In the genomic region with DNA sequence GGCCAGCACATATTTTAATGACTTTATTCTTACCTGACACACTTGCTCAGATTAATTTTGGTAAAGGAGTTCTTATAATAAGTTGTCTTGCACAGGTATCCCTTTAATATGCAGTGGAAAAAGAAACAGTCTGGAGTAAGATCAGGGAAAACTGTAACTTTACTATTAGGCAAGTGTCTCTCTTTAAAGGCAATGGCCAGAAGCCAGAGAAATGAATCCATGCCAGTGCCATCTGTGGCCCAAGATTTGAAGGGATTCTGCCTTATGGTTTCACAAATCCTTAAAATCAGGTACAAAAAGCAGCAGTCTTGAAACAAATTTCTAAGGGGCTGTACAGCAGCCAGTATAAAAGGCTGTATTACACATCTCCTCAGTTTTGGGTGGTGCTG, we compare ENCODE assay signal across 1 cellular context.
TF ChIP-seq lines count a peak whose summit lies in the region.

No MANE protein-coding gene starts in this region.

TF ChIP-seq in WTC11, 78 proteins besides CTCF, POLR2A, EP300 and RAD21 (continued from another document):
- TF ChIP-seq, protein P1, sequence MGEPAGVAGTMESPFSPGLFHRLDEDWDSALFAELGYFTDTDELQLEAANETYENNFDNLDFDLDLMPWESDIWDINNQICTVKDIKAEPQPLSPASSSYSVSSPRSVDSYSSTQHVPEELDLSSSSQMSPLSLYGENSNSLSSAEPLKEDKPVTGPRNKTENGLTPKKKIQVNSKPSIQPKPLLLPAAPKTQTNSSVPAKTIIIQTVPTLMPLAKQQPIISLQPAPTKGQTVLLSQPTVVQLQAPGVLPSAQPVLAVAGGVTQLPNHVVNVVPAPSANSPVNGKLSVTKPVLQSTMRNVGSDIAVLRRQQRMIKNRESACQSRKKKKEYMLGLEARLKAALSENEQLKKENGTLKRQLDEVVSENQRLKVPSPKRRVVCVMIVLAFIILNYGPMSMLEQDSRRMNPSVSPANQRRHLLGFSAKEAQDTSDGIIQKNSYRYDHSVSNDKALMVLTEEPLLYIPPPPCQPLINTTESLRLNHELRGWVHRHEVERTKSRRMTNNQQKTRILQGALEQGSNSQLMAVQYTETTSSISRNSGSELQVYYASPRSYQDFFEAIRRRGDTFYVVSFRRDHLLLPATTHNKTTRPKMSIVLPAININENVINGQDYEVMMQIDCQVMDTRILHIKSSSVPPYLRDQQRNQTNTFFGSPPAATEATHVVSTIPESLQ (CRISPR knock-in tag; IDR thresholded peaks at IDR 0.05) = no peak
- TF ChIP-seq NFE2L1 (CRISPR knock-in tag; IDR thresholded peaks at IDR 0.05) = no peak
- TF ChIP-seq EMX1 (CRISPR knock-in tag; IDR thresholded peaks at IDR 0.05) = no peak
- TF ChIP-seq, protein P2, sequence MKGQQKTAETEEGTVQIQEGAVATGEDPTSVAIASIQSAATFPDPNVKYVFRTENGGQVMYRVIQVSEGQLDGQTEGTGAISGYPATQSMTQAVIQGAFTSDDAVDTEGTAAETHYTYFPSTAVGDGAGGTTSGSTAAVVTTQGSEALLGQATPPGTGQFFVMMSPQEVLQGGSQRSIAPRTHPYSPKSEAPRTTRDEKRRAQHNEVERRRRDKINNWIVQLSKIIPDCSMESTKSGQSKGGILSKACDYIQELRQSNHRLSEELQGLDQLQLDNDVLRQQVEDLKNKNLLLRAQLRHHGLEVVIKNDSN (CRISPR knock-in tag; IDR thresholded peaks at IDR 0.05) = no peak
